ENCODE assay signal across 10 cellular contexts in genomic region chr19:47507031-47507430, GRCh38.
DNase-seq lines count a peak whose midpoint lies in the region; ATAC-seq lines count a peak whose summit lies in the region.
"Had no signal": no experiment of that assay in that cellular context is flagged by ENCODE, and none has a peak within 500 bp of the region (broad histone marks: within the 10 kb centered on the region; RNA-seq: fewer than 3 reads in every experiment).

No MANE protein-coding gene starts in this region.

- no peak for ATAC-seq in HG02885 (IDR thresholded peaks at IDR 0.05; ENCODE audit: poor library complexity, unreplicated experiment)
- no peak for ATAC-seq in GM18517 (IDR thresholded peaks at IDR 0.05; ENCODE audit: unreplicated experiment)
- ATAC-seq in GM21381 (IDR thresholded peaks at IDR 0.05; ENCODE audit: unreplicated experiment), result no peak
- ATAC-seq: left lung had no signal

- no peaks in the 10 kb centered on the region for H3K27me3 ChIP-seq in stomach smooth muscle (ENCODE audit: control insufficient read depth in 1 of 2, insufficient read depth in 2 of 2, low read length in 2 of 2)
- H3K27me3 ChIP-seq: left lung had no signal

- H3K9me3 ChIP-seq in stomach smooth muscle (ENCODE audit: control insufficient read depth in 2 of 2, low read length in 2 of 2), result no peaks in the 10 kb centered on the region
- H3K9me3 ChIP-seq: left lung had no signal

- peak overlapping the region; percentile 64 for H3K27ac ChIP-seq in stomach smooth muscle (ENCODE audit: low read length)
- H3K27ac ChIP-seq: left lung had no signal

- H3K9ac ChIP-seq in stomach smooth muscle (ENCODE audit: low read length in 2 of 2), result peak overlapping the region; percentile 35 to 51

- no peak overlapping the region for H3K4me3 ChIP-seq in stomach smooth muscle (ENCODE audit: low read length in 2 of 2)
- H3K4me3 ChIP-seq: left lung had no signal

- H3K36me3 ChIP-seq in stomach smooth muscle (ENCODE audit: control insufficient read depth in 2 of 2, insufficient read depth in 2 of 2, low read length in 2 of 2), result peaks cover 16 to 18% of the 10 kb centered on the region in 2 donors

- DNase-seq in NCI-H2171 treated with DMSO at 0.1 percent for 48 hours (lab: John Stamatoyannopoulos, UW) (peak; percentile 95), cerebellar nuclear complex (lab: John Stamatoyannopoulos, UW) (peak; percentile 77 to 80), medulla oblongata (ENCODE audit: extremely low spot score) (peak; percentile 67), GM03348 (ENCODE audit: low spot score) (no peak)
- DNase-seq: activated CD8-positive, alpha-beta memory T cell treated with anti-CD3 and anti-CD28 coated beads, Interleukin-2, amount 50 U/mL, for 4 hours had no signal

- H3K4me1 ChIP-seq in stomach smooth muscle (ENCODE audit: control insufficient read depth, insufficient read depth, low read length), result peaks cover 57% of the 10 kb centered on the region
